Comparison of ENCODE assay signal across 8 cellular contexts in genomic region chr9:5843450-5844249, GRCh38. TPM values are rescaled to one million over a fixed set of nuclear protein-coding genes. Genes with fewer than 3 reads are reported as not detected.
DNase-seq lines count a peak whose midpoint lies in the region; ATAC-seq, FAIRE-seq and TF ChIP-seq lines count a peak whose summit lies in the region.

No MANE protein-coding gene starts in this region.

- intact Hi-C loops in Right ventricle myocardium superior (cut with DNase I) = no loop called here

- in situ Hi-C loops in G401 (cut with HindIII; ENCODE audit: low sequenced_read_pairs) = no loop called here

- FAIRE-seq in GM19239 (lab: Jason Lieb, UNC) = peak; percentile 8

- ATAC-seq in omental fat pad (ENCODE audit: low FRiP score) (peak; percentile 41), GM18519 (IDR thresholded peaks at IDR 0.05; ENCODE audit: low FRiP score, unreplicated experiment) (no peak), GM21447 (IDR thresholded peaks at IDR 0.05; ENCODE audit: unreplicated experiment) (no peak), Right ventricle myocardium superior (ENCODE audit: poor library complexity) (no peak)

- TF ChIP-seq CTCF in omental fat pad (IDR thresholded peaks at IDR 0.05) = no peak

- DNase-seq in GM19239 (ENCODE audit: insufficient read length, low spot score) (no peak), NCI-H526 (lab: John Stamatoyannopoulos, UW) (peak; percentile 71), dermis blood vessel endothelial cell (peak; percentile 70), omental fat pad (ENCODE audit: low spot score) (no peak), G401 (ENCODE audit: low spot score) (no peak), Right ventricle myocardium superior (no peak)

RNA-seq across cellular contexts. Expression of gene ERMP1, which starts 10.7 kb away (rescaled TPM):
- 36.6 and 45.9 TPM in 2 replicates for total RNA-seq in dermis blood vessel endothelial cell
- total RNA-seq in omental fat pad = 10 to 100 TPM; 10.7 to 18.9 (median 15.0) TPM
- total RNA-seq in G401 (2014; rRNA removed; shearing (Covaris generic)) = 9.8 and 19.3 TPM in 2 replicates
- total RNA-seq in Right ventricle myocardium superior = 19.3 TPM

RNA-seq across cellular contexts. Expression of gene MLANA, which starts 47.0 kb away (rescaled TPM):
- not detected in 2 replicates for total RNA-seq in dermis blood vessel endothelial cell
- total RNA-seq in omental fat pad = not detected
- not detected in 2 replicates for total RNA-seq in G401 (2014; rRNA removed; shearing (Covaris generic))
- not detected for total RNA-seq in Right ventricle myocardium superior

Comparison
In these comparisons a context has a peak if more than half of its experiments do, and no peak if none do; other contexts are left out.
1. DNase-seq: peak in NCI-H526 (2 of 2) and dermis blood vessel endothelial cell (single experiment); none in GM19239 (single experiment), omental fat pad (single experiment), G401 (single experiment) and Right ventricle myocardium superior (single experiment).